Comparison of ENCODE assay signal across 11 cellular contexts in genomic region chr2:238346539-238346938, GRCh38.
"Had no signal": no experiment of that assay in that cellular context is flagged by ENCODE, and none has a peak within 500 bp of the region (broad histone marks: within the 10 kb centered on the region; RNA-seq: fewer than 3 reads in every experiment).

No MANE protein-coding gene starts in this region.

- DNase-seq: activated CD4-positive, alpha-beta memory T cell treated with anti-CD3 and anti-CD28 coated beads for 36 hours; activated CD4-positive, CD25-positive, alpha-beta regulatory T cell treated with anti-CD3 and anti-CD28 coated beads, Interleukin-2, amount 50 U/mL, for 72 hours; activated T-cell treated with anti-CD3 and anti-CD28 coated beads, Interleukin-2, amount 50 U/mL, for 72 hours; esophagus squamous epithelium; foreskin fibroblast; heart left ventricle; islet precursor cell; left lung; mesenchymal stem cell; stimulated activated CD4-positive, alpha-beta T cell treated with anti-CD3 and anti-CD28 coated beads, Interleukin-15, amount 100 ng/mL, for 24 hours; tibial artery had no signal

- H3K9me3 Mint-ChIP-seq: activated CD4-positive, alpha-beta memory T cell treated with anti-CD3 and anti-CD28 coated beads for 36 hours; activated T-cell treated with anti-CD3 and anti-CD28 coated beads, Interleukin-2, amount 50 U/mL, for 72 hours had no signal

- ATAC-seq: activated T-cell treated with anti-CD3 and anti-CD28 coated beads, Interleukin-2, amount 50 U/mL, for 72 hours; left lung had no signal

- H3K4me3 Mint-ChIP-seq: activated CD4-positive, alpha-beta memory T cell treated with anti-CD3 and anti-CD28 coated beads for 36 hours; activated T-cell treated with anti-CD3 and anti-CD28 coated beads, Interleukin-2, amount 50 U/mL, for 72 hours had no signal

- H3K27me3 Mint-ChIP-seq: activated CD4-positive, alpha-beta memory T cell treated with anti-CD3 and anti-CD28 coated beads for 36 hours had no signal

- H3K27ac Mint-ChIP-seq: activated CD4-positive, alpha-beta memory T cell treated with anti-CD3 and anti-CD28 coated beads for 36 hours; activated T-cell treated with anti-CD3 and anti-CD28 coated beads, Interleukin-2, amount 50 U/mL, for 72 hours had no signal
